In genomic region chr10:17878896-17879295, GRCh38 we compare ENCODE assay signal across 23 cellular contexts.
"Had no signal": no experiment of that assay in that cellular context is flagged by ENCODE, and none has a peak within 500 bp of the region (broad histone marks: within the 10 kb centered on the region; RNA-seq: fewer than 3 reads in every experiment).

No MANE protein-coding gene starts in this region.

- H3K9me3 Mint-ChIP-seq: nephron progenitor cell; neural progenitor cell; stimulated activated memory B cell treated with anti-CD40 and anti-IgM and Interleukin-4, amounts not matched to agents 10 μg/mL and 1 μg/mL and 100 μg/mL, for 72 hours; type B pancreatic cell had no signal

- H3K36me3 Mint-ChIP-seq: naive thymus-derived CD8-positive, alpha-beta T cell; neural progenitor cell; stimulated activated memory B cell treated with anti-CD40 and anti-IgM and Interleukin-4, amounts not matched to agents 10 μg/mL and 1 μg/mL and 100 μg/mL, for 72 hours; type B pancreatic cell had no signal

- H3K27ac Mint-ChIP-seq: naive thymus-derived CD8-positive, alpha-beta T cell; nephron progenitor cell; neural progenitor cell; progenitor cell of endocrine pancreas; stimulated activated memory B cell treated with anti-CD40 and anti-IgM and Interleukin-4, amounts not matched to agents 10 μg/mL and 1 μg/mL and 100 μg/mL, for 72 hours; stimulated activated naive CD8-positive, alpha-beta T cell treated with anti-CD3 and anti-CD28 coated beads, Interleukin-15, amount 100 ng/mL, for 72 hours; type B pancreatic cell had no signal

- H3K4me3 Mint-ChIP-seq: naive thymus-derived CD8-positive, alpha-beta T cell; nephron progenitor cell; neural progenitor cell; stimulated activated memory B cell treated with anti-CD40 and anti-IgM and Interleukin-4, amounts not matched to agents 10 μg/mL and 1 μg/mL and 100 μg/mL, for 72 hours; stimulated activated naive CD8-positive, alpha-beta T cell treated with anti-CD3 and anti-CD28 coated beads, Interleukin-15, amount 100 ng/mL, for 72 hours; type B pancreatic cell had no signal

- H3K4me1 Mint-ChIP-seq: naive thymus-derived CD8-positive, alpha-beta T cell; nephron progenitor cell; neural progenitor cell; stimulated activated memory B cell treated with anti-CD40 and anti-IgM and Interleukin-4, amounts not matched to agents 10 μg/mL and 1 μg/mL and 100 μg/mL, for 72 hours; stimulated activated naive CD8-positive, alpha-beta T cell treated with anti-CD3 and anti-CD28 coated beads, Interleukin-15, amount 100 ng/mL, for 72 hours had no signal

- H3K27me3 Mint-ChIP-seq: progenitor cell of endocrine pancreas; stimulated activated memory B cell treated with anti-CD40 and anti-IgM and Interleukin-4, amounts not matched to agents 10 μg/mL and 1 μg/mL and 100 μg/mL, for 72 hours; stimulated activated naive CD8-positive, alpha-beta T cell treated with anti-CD3 and anti-CD28 coated beads, Interleukin-15, amount 100 ng/mL, for 72 hours; type B pancreatic cell had no signal

- DNase-seq: hippocampal formation; kidney glomerular epithelial cell; left cardiac atrium; left lung; lower lobe of right lung; mammary epithelial cell; mesenchymal stem cell; naive thymus-derived CD8-positive, alpha-beta T cell; nephron progenitor cell; ovary; right lobe of liver; stimulated activated CD4-positive, alpha-beta T cell treated with anti-CD3 and anti-CD28 coated beads, Interleukin-1b, Interleukin-23, amount 100 ng/mL, for 48 hours; stimulated activated CD4-positive, alpha-beta T cell treated with anti-CD3 and anti-CD28 coated beads, Interleukin-2, amount 100 ng/mL, for 48 hours; stimulated activated CD4-positive, alpha-beta T cell treated with anti-CD3 and anti-CD28 coated beads, Interleukin-4, amount 100 ng/mL, for 4 hours; stimulated activated CD8-positive, alpha-beta memory T cell treated with anti-CD3 and anti-CD28 coated beads, Interleukin-4, amount 100 ng/mL, for 48 hours; stimulated activated naive CD4-positive, alpha-beta T cell treated with Interleukin-2 at 50 U/mL for 16 hours; stimulated activated naive CD8-positive, alpha-beta T cell treated with anti-CD3 and anti-CD28 coated beads, Interleukin-15, amount 100 ng/mL, for 72 hours; substantia nigra; uterus had no signal
